In genomic region chr1:236502972-236503639, GRCh38 we compare ENCODE assay signal across 9 cellular contexts. TPM values are rescaled to one million over a fixed set of nuclear protein-coding genes. Genes with fewer than 3 reads are reported as not detected.
DNase-seq lines count a peak whose midpoint lies in the region; ATAC-seq and TF ChIP-seq lines count a peak whose summit lies in the region.
"Had no signal": no experiment of that assay in that cellular context is flagged by ENCODE, and none has a peak within 500 bp of the region (broad histone marks: within the 10 kb centered on the region; RNA-seq: fewer than 3 reads in every experiment).

No MANE protein-coding gene starts in this region.

- no peaks in the 10 kb centered on the region for H3K27me3 Mint-ChIP-seq in activated CD4-positive, alpha-beta memory T cell treated with anti-CD3 and anti-CD28 coated beads for 36 hours
- peaks cover 2% of the 10 kb centered on the region for H3K27me3 Mint-ChIP-seq in activated CD4-positive, alpha-beta memory T cell treated with anti-CD3 and anti-CD28 coated beads, Interleukin-2, amount 10 ng/mL, durations not matched to agents 7 days and 5 days

- no peaks in the 10 kb centered on the region for H3K4me1 ChIP-seq in breast epithelium

- no peak overlapping the region for H3K27ac Mint-ChIP-seq in activated CD4-positive, alpha-beta memory T cell treated with anti-CD3 and anti-CD28 coated beads for 36 hours
- no peak overlapping the region for H3K27ac Mint-ChIP-seq in activated CD4-positive, alpha-beta memory T cell treated with anti-CD3 and anti-CD28 coated beads, Interleukin-2, amount 10 ng/mL, durations not matched to agents 7 days and 5 days

- TF ChIP-seq POLR2A in breast epithelium (IDR thresholded peaks at IDR 0.05), result no peak

- no peaks in the 10 kb centered on the region for H3K9me3 ChIP-seq in breast epithelium

- peak; percentile 26 for DNase-seq in activated CD4-positive, alpha-beta memory T cell treated with anti-CD3 and anti-CD28 coated beads for 36 hours
- DNase-seq in activated CD4-positive, alpha-beta memory T cell treated with anti-CD3 and anti-CD28 coated beads, Interleukin-2, amount 10 ng/mL, durations not matched to agents 7 days and 5 days, result no peak
- DNase-seq in NCI-H774 (lab: John Stamatoyannopoulos, UW), result peak; percentile 14
- DNase-seq in breast epithelium (ENCODE audit: low spot score in 2 of 2), result peak in 1 of 2 donors; percentile 50
- DNase-seq in inferior parietal cortex (ENCODE audit: extremely low spot score), result peak; percentile 36
- no peak for DNase-seq in NAMALWA (ENCODE audit: low spot score)

- no peak for ATAC-seq in HG03565 (IDR thresholded peaks at IDR 0.05; ENCODE audit: unreplicated experiment)

- H3K27ac ChIP-seq in breast epithelium (peak overlapping the region; percentile 76 to 79), skin epidermis (peak overlapping the region in 18 of 21 experiments; percentile 1 to 88 (median 38))

- H3K4me3 Mint-ChIP-seq in activated CD4-positive, alpha-beta memory T cell treated with anti-CD3 and anti-CD28 coated beads for 36 hours, result peak overlapping the region; percentile 30
- no peak overlapping the region for H3K4me3 Mint-ChIP-seq in activated CD4-positive, alpha-beta memory T cell treated with anti-CD3 and anti-CD28 coated beads, Interleukin-2, amount 10 ng/mL, durations not matched to agents 7 days and 5 days

- intact Hi-C loops in activated CD4-positive, alpha-beta memory T cell treated with anti-CD3 and anti-CD28 coated beads for 36 hours (cut with micrococcal nuclease), result no loop called here
- intact Hi-C loops in breast epithelium (cut with DNase I; ENCODE audit: low total_unique reads), result no loop called here

- peaks cover 13% of the 10 kb centered on the region for H3K4me1 Mint-ChIP-seq in activated CD4-positive, alpha-beta memory T cell treated with anti-CD3 and anti-CD28 coated beads for 36 hours (ENCODE audit: low read depth)
- H3K4me1 Mint-ChIP-seq in activated CD4-positive, alpha-beta memory T cell treated with anti-CD3 and anti-CD28 coated beads, Interleukin-2, amount 10 ng/mL, durations not matched to agents 7 days and 5 days, result peaks cover 22% of the 10 kb centered on the region

- no peaks in the 10 kb centered on the region for H3K36me3 Mint-ChIP-seq in activated CD4-positive, alpha-beta memory T cell treated with anti-CD3 and anti-CD28 coated beads for 36 hours
- no peaks in the 10 kb centered on the region for H3K36me3 Mint-ChIP-seq in activated CD4-positive, alpha-beta memory T cell treated with anti-CD3 and anti-CD28 coated beads, Interleukin-2, amount 10 ng/mL, durations not matched to agents 7 days and 5 days (ENCODE audit: low read depth)
- H3K36me3 Mint-ChIP-seq: activated naive CD4-positive, alpha-beta T cell treated with anti-CD3 and anti-CD28 coated beads, Interleukin-2, amount 50 U/mL, for 72 hours had no signal

- H3K4me3 ChIP-seq in breast epithelium (peak overlapping the region; percentile 23 to 59 (median 42)), skin epidermis (peak overlapping the region in 4 of 7 experiments; percentile 3 to 27 (median 6))

- CTCF ChIA-PET in activated CD4-positive, alpha-beta memory T cell treated with anti-CD3 and anti-CD28 coated beads for 36 hours (lab: Charles Lee), result no interaction called here
- CTCF ChIA-PET in activated CD4-positive, alpha-beta memory T cell treated with anti-CD3 and anti-CD28 coated beads, Interleukin-2, amount 10 ng/mL, durations not matched to agents 7 days and 5 days (lab: Charles Lee), result interaction anchor here (0.5 to 3.1 kb wide), 4 partner anchors 12 to 1373 kb away, joined by 3 to 24 read pairs (median 4); no protein-coding TSS in a partner anchor

- H3K27me3 ChIP-seq in breast epithelium, result no peaks in the 10 kb centered on the region

- H3K36me3 ChIP-seq in breast epithelium, result no peaks in the 10 kb centered on the region

- no peak for TF ChIP-seq CTCF in breast epithelium (IDR thresholded peaks at IDR 0.05)

- H3K9me3 Mint-ChIP-seq in activated CD4-positive, alpha-beta memory T cell treated with anti-CD3 and anti-CD28 coated beads for 36 hours, result no peaks in the 10 kb centered on the region
- no peaks in the 10 kb centered on the region for H3K9me3 Mint-ChIP-seq in activated CD4-positive, alpha-beta memory T cell treated with anti-CD3 and anti-CD28 coated beads, Interleukin-2, amount 10 ng/mL, durations not matched to agents 7 days and 5 days
- H3K9me3 Mint-ChIP-seq: activated naive CD4-positive, alpha-beta T cell treated with anti-CD3 and anti-CD28 coated beads, Interleukin-2, amount 50 U/mL, for 72 hours had no signal

- POLR2A ChIA-PET in activated CD4-positive, alpha-beta memory T cell treated with anti-CD3 and anti-CD28 coated beads for 36 hours (lab: Charles Lee), result no interaction called here
- POLR2A ChIA-PET in activated CD4-positive, alpha-beta memory T cell treated with anti-CD3 and anti-CD28 coated beads, Interleukin-2, amount 10 ng/mL, durations not matched to agents 7 days and 5 days (lab: Charles Lee), result interaction anchor here (0.6 to 2.0 kb wide), 3 partner anchors 12 to 21 kb away, joined by 3 to 10 read pairs (median 7); partner anchors contain the start of gene LGALS8

RNA-seq across cellular contexts. Expression of gene LGALS8, which starts 20.7 kb away (rescaled TPM):
- total RNA-seq in activated CD4-positive, alpha-beta memory T cell treated with anti-CD3 and anti-CD28 coated beads for 36 hours, result 10 to 100 TPM; 83.7 to 88.3 TPM
- 100 to 1,000 TPM; 145 to 146 TPM for total RNA-seq in activated CD4-positive, alpha-beta memory T cell treated with anti-CD3 and anti-CD28 coated beads, Interleukin-2, amount 10 ng/mL, durations not matched to agents 7 days and 5 days
- 100 to 1,000 TPM in 1 of 3 donors, 10 to 100 TPM in 2; 70.2 to 119 (median 96.4) TPM for total RNA-seq in breast epithelium

Comparison
In these comparisons a context has a peak if more than half of its experiments do, and no peak if none do; other contexts are left out.
1. DNase-seq: peak in activated CD4-positive, alpha-beta memory T cell treated with anti-CD3 and anti-CD28 coated beads for 36 hours (single experiment), NCI-H774 (single experiment) and inferior parietal cortex (single experiment); none in activated CD4-positive, alpha-beta memory T cell treated with anti-CD3 and anti-CD28 coated beads, Interleukin-2, amount 10 ng/mL, durations not matched to agents 7 days and 5 days (single experiment) and NAMALWA (single experiment).